In genomic region chr1:21636029-21636428, GRCh38 we compare ENCODE assay signal across 1 cellular context.
TF ChIP-seq lines count a peak whose summit lies in the region.

No MANE protein-coding gene starts in this region.

TF ChIP-seq in K562, 482 proteins besides CTCF, POLR2A, EP300 and RAD21 (continued from another document):
- TF ChIP-seq EHMT2 (IDR thresholded peaks at IDR 0.05) (no peak), POLR2AphosphoS5 (IDR thresholded peaks at IDR 0.05; ENCODE audit: control insufficient read depth, insufficient read depth, low read depth, low read length) (no peak), ADNP (tag; IDR thresholded peaks at IDR 0.05) (peak; percentile 93), RHOXF2B (CRISPR knock-in tag; conservative IDR thresholded peaks at IDR 0.05) (no peak), CHCHD3 (CRISPR knock-in tag; IDR thresholded peaks at IDR 0.05) (no peak), TRIM28 (IDR thresholded peaks at IDR 0.05) (no peak), ZNF668 (CRISPR knock-in tag; IDR thresholded peaks at IDR 0.05) (no peak), GATAD2B (IDR thresholded peaks at IDR 0.05; ENCODE audit: borderline replicate concordance) (no peak), ZNF197 (CRISPR knock-in tag; IDR thresholded peaks at IDR 0.05; ENCODE audit: low read depth) (no peak), CBX5 (IDR thresholded peaks at IDR 0.05; ENCODE audit: borderline replicate concordance, low read depth) (no peak), NR2C2 (CRISPR knock-in tag; IDR thresholded peaks at IDR 0.05) (no peak), NR2C2 (tag; IDR thresholded peaks at IDR 0.05) (no peak), ZNF23 (CRISPR knock-in tag; IDR thresholded peaks at IDR 0.05) (no peak), CTBP1 (IDR thresholded peaks at IDR 0.05; ENCODE audit: borderline replicate concordance) (no peak), BRF1 (IDR thresholded peaks at IDR 0.05; ENCODE audit: borderline replicate concordance, extremely low read depth, insufficient read length) (no peak), CEBPG (CRISPR knock-in tag; IDR thresholded peaks at IDR 0.05) (no peak), CEBPG (tag; conservative IDR thresholded peaks at IDR 0.05 in 1 of 2, IDR thresholded peaks at IDR 0.05 in 1 of 2) (no peak), ZBTB8A (IDR thresholded peaks at IDR 0.05; ENCODE audit: partially characterized antibody) (no peak), BCOR (IDR thresholded peaks at IDR 0.05) (peak; percentile 99)
